Comparison of ENCODE assay signal across 13 cellular contexts in genomic region chr4:177380730-177381287, GRCh38.
DNase-seq lines count a peak whose midpoint lies in the region; TF ChIP-seq lines count a peak whose summit lies in the region.
"Had no signal": no experiment of that assay in that cellular context is flagged by ENCODE, and none has a peak within 500 bp of the region (broad histone marks: within the 10 kb centered on the region; RNA-seq: fewer than 3 reads in every experiment).

No MANE protein-coding gene starts in this region.

- H3K27ac ChIP-seq in GM23248 (no peak overlapping the region), caudate nucleus (ENCODE audit: low read depth, low read length) (no peak overlapping the region)

- H3K4me3 ChIP-seq in NB4 (ENCODE audit: low read depth, low read length) (no peak overlapping the region), fibroblast of mammary gland (ENCODE audit: control insufficient read depth, low read depth, low read length) (no peak overlapping the region), GM23248 (no peak overlapping the region)

- DNase-seq in 8988T = peak; percentile 38
- peak; percentile 41 for DNase-seq in NB4 (ENCODE audit: low read depth)
- peak; percentile 10 for DNase-seq in fibroblast of mammary gland (ENCODE audit: low read depth)
- no peak for DNase-seq in GM23248
- DNase-seq in effector CD8-positive, alpha-beta T cell (lab: John Stamatoyannopoulos, UW) = no peak
- no peak for DNase-seq in SW480 (ENCODE audit: low spot score)
- no peak for DNase-seq in caudate nucleus (lab: John Stamatoyannopoulos, UW)
- DNase-seq: activated CD4-positive, alpha-beta memory T cell treated with anti-CD3 and anti-CD28 coated beads, Interleukin-2, amount 10 ng/mL, durations not matched to agents 7 days and 5 days; aorta; midbrain; NCI-H1092 treated with DMSO at 0.1 percent for 48 hours; substantia nigra had no signal

- H2AFZ ChIP-seq in GM23248 = no peak overlapping the region

- no peaks in the 10 kb centered on the region for H3K79me2 ChIP-seq in GM23248 (ENCODE audit: insufficient read depth)

- 0 out of 2 replicates have a peak, but pooled peaks cover 7% of the 10 kb centered on the region for H3K4me1 ChIP-seq in GM23248 (ENCODE audit: insufficient read depth)

- H3K9ac ChIP-seq in GM23248 = no peak overlapping the region

- no peaks in the 10 kb centered on the region for H3F3A ChIP-seq in GM23248 (ENCODE audit: insufficient read depth)

- no peaks in the 10 kb centered on the region for H3K27me3 ChIP-seq in GM23248 (replicated peaks; ENCODE audit: insufficient read depth)

- no peak overlapping the region for H3K4me2 ChIP-seq in GM23248 (ENCODE audit: unreplicated experiment)

- H3K36me3 ChIP-seq in GM23248 (ENCODE audit: low read depth) = no peaks in the 10 kb centered on the region

- WGBS in GM23248 (ENCODE audit: low coverage in 1 of 2, low lambda C conversion rate in 2 of 2, missing lambda C conversion rate in 2 of 2), 2 experiments = 81 to 82% methylated on average over 18 to 19 of the region's 19 CpGs

- TF ChIP-seq CTCF in GM12873 (IDR thresholded peaks at IDR 0.05; ENCODE audit: insufficient read depth, low read depth, low read length, missing control alignments) (peak; percentile 43), NB4 (IDR thresholded peaks at IDR 0.05; ENCODE audit: low read depth, low read length) (peak; percentile 41), fibroblast of mammary gland (conservative IDR thresholded peaks at IDR 0.05; ENCODE audit: control insufficient read depth, insufficient read depth, low read depth, low read length) (peak; percentile 19)

- H4K20me1 ChIP-seq in GM23248 (ENCODE audit: insufficient read depth) = no peaks in the 10 kb centered on the region

- TF ChIP-seq POLR2A in NB4 (IDR thresholded peaks at IDR 0.05; ENCODE audit: extremely low read depth, insufficient read length) = no peak

- no peaks in the 10 kb centered on the region for H3K9me3 ChIP-seq in GM23248 (ENCODE audit: low read depth)

- in situ Hi-C loops in GM23248 (cut with MboI) = no loop called here

- no peaks in the 10 kb centered on the region for H3K9me2 ChIP-seq in GM23248 (ENCODE audit: insufficient read depth)

Comparison
In these comparisons a context has a peak if more than half of its experiments do, and no peak if none do; other contexts are left out.
1. DNase-seq: peak in 8988T (single experiment), NB4 (single experiment) and fibroblast of mammary gland (single experiment); none in GM23248 (single experiment), effector CD8-positive, alpha-beta T cell (single experiment), SW480 (single experiment) and caudate nucleus (0 of 61).
2. Peak in every context shown above with its lines, with median percentiles within 50 percentile points of each other: CTCF ChIP-seq.